1 cellular context compared by ENCODE assay signal in the genomic region with DNA sequence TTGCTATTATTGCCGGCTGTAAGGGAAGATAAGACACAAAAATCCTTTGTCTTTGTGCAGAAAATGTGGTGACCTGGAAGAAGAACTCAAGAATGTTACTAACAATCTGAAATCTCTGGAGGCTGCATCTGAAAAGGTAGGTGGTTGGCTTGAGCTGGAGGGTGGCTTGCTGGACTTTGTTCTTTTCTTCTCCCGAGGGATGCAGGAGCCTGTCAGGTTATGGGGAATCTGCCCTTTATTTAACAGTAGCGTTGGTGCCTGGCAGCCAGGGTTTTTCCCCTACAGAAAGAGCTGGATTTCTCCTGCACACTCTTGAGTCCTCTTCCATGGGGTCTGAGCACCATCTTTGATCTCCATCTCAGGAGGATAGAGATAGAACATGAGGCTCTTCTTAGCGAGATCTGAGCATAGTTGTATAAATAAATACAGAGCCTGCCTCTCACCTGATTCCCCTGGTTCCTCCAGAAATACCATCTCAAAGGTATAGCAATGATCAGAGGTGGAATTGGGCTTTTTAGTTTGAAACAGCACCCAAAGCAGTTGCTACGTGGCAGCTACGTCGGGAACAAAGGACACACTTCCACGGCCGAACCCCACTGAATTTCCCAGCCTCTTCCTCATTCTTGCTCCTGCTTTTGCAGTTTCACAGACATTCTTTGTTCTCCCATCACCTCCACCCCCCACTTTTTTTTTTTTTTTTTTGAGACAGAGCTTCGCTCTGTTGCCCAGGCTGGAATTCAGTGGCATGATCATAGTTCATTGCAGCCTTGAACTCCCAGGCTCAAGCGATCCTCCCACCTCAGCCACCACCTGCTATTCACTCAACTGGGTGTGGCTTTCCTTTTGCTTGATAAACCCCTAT.
TF ChIP-seq lines count a peak whose summit lies in the region.

No MANE protein-coding gene starts in this region.

TF ChIP-seq in HepG2, 621 proteins besides CTCF, POLR2A, EP300 and RAD21 (continued from another document and continues in another):
- TF ChIP-seq, protein P1, sequence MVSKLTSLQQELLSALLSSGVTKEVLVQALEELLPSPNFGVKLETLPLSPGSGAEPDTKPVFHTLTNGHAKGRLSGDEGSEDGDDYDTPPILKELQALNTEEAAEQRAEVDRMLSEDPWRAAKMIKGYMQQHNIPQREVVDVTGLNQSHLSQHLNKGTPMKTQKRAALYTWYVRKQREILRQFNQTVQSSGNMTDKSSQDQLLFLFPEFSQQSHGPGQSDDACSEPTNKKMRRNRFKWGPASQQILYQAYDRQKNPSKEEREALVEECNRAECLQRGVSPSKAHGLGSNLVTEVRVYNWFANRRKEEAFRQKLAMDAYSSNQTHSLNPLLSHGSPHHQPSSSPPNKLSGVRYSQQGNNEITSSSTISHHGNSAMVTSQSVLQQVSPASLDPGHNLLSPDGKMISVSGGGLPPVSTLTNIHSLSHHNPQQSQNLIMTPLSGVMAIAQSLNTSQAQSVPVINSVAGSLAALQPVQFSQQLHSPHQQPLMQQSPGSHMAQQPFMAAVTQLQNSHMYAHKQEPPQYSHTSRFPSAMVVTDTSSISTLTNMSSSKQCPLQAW (CRISPR knock-in tag; IDR thresholded peaks at IDR 0.05) = no peak
- TF ChIP-seq, protein P2, sequence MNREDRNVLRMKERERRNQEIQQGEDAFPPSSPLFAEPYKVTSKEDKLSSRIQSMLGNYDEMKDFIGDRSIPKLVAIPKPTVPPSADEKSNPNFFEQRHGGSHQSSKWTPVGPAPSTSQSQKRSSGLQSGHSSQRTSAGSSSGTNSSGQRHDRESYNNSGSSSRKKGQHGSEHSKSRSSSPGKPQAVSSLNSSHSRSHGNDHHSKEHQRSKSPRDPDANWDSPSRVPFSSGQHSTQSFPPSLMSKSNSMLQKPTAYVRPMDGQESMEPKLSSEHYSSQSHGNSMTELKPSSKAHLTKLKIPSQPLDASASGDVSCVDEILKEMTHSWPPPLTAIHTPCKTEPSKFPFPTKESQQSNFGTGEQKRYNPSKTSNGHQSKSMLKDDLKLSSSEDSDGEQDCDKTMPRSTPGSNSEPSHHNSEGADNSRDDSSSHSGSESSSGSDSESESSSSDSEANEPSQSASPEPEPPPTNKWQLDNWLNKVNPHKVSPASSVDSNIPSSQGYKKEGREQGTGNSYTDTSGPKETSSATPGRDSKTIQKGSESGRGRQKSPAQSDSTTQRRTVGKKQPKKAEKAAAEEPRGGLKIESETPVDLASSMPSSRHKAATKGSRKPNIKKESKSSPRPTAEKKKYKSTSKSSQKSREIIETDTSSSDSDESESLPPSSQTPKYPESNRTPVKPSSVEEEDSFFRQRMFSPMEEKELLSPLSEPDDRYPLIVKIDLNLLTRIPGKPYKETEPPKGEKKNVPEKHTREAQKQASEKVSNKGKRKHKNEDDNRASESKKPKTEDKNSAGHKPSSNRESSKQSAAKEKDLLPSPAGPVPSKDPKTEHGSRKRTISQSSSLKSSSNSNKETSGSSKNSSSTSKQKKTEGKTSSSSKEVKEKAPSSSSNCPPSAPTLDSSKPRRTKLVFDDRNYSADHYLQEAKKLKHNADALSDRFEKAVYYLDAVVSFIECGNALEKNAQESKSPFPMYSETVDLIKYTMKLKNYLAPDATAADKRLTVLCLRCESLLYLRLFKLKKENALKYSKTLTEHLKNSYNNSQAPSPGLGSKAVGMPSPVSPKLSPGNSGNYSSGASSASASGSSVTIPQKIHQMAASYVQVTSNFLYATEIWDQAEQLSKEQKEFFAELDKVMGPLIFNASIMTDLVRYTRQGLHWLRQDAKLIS (CRISPR knock-in tag; IDR thresholded peaks at IDR 0.05) = no peak
- TF ChIP-seq CBFB (CRISPR knock-in tag; IDR thresholded peaks at IDR 0.05) (no peak), ZNF724P (CRISPR knock-in tag; IDR thresholded peaks at IDR 0.05; ENCODE audit: borderline replicate concordance) (no peak), HIVEP1 (CRISPR knock-in tag; IDR thresholded peaks at IDR 0.05) (no peak), ZNF780A (CRISPR knock-in tag; IDR thresholded peaks at IDR 0.05) (no peak), MED1 (CRISPR knock-in tag; IDR thresholded peaks at IDR 0.05) (no peak; the same call in 1 of the 2 replicates), ONECUT2 (CRISPR knock-in tag; IDR thresholded peaks at IDR 0.05) (no peak), SP4 (CRISPR knock-in tag; IDR thresholded peaks at IDR 0.05) (peak; percentile 22; the same call in 1 of the 2 replicates), IRX3 (CRISPR knock-in tag; IDR thresholded peaks at IDR 0.05; ENCODE audit: borderline replicate concordance, low read depth) (no peak), ARID2 (CRISPR knock-in tag; IDR thresholded peaks at IDR 0.05; ENCODE audit: borderline replicate concordance) (no peak), ZNF468 (CRISPR knock-in tag; IDR thresholded peaks at IDR 0.05) (no peak), ZNF253 (CRISPR knock-in tag; IDR thresholded peaks at IDR 0.05; ENCODE audit: borderline replicate concordance) (no peak), ZNF75D (CRISPR knock-in tag; IDR thresholded peaks at IDR 0.05; ENCODE audit: borderline replicate concordance) (no peak), ZNF709 (CRISPR knock-in tag; IDR thresholded peaks at IDR 0.05) (no peak), STAG1 (CRISPR knock-in tag; IDR thresholded peaks at IDR 0.05) (no peak), WIZ (CRISPR knock-in tag; IDR thresholded peaks at IDR 0.05) (no peak), ZNF678 (CRISPR knock-in tag; IDR thresholded peaks at IDR 0.05) (no peak), ZNF879 (CRISPR knock-in tag; IDR thresholded peaks at IDR 0.05) (no peak), SRSF1 (optimal IDR thresholded peaks at IDR 0.05; ENCODE audit: low read depth, low read length) (no peak), ZIK1 (CRISPR knock-in tag; IDR thresholded peaks at IDR 0.05; ENCODE audit: borderline replicate concordance, low read depth) (no peak), ZBTB3 (CRISPR knock-in tag; IDR thresholded peaks at IDR 0.05; ENCODE audit: borderline replicate concordance, low read depth) (no peak), SOX13 (IDR thresholded peaks at IDR 0.05) (peak; percentile 68; the same call in 1 of the 2 replicates), SOX13 (CRISPR knock-in tag; conservative IDR thresholded peaks at IDR 0.05 in 1 of 2, IDR thresholded peaks at IDR 0.05 in 1 of 2) (peak in 1 of 2 experiments; percentile 83; a peak in 2 of 4 replicates), ZNF546 (CRISPR knock-in tag; conservative IDR thresholded peaks at IDR 0.05) (no peak), ZNF749 (CRISPR knock-in tag; IDR thresholded peaks at IDR 0.05; ENCODE audit: borderline replicate concordance) (no peak), FOXM1 (CRISPR knock-in tag; IDR thresholded peaks at IDR 0.05) (no peak), ZNF562 (CRISPR knock-in tag; IDR thresholded peaks at IDR 0.05; ENCODE audit: borderline replicate concordance) (no peak), FOXP1 (IDR thresholded peaks at IDR 0.05) (no peak), FOXP1 (CRISPR knock-in tag; IDR thresholded peaks at IDR 0.05) (peak; percentile 9; the same call in 1 of the 2 replicates), SMYD3 (CRISPR knock-in tag; IDR thresholded peaks at IDR 0.05) (no peak), NONO (IDR thresholded peaks at IDR 0.05) (no peak), NONO (CRISPR knock-in tag; conservative IDR thresholded peaks at IDR 0.05) (no peak), CBX1 (IDR thresholded peaks at IDR 0.05; ENCODE audit: low read depth) (no peak), SSRP1 (CRISPR knock-in tag; IDR thresholded peaks at IDR 0.05) (no peak), ZNF839 (CRISPR knock-in tag; IDR thresholded peaks at IDR 0.05; ENCODE audit: borderline replicate concordance) (no peak), SP5 (CRISPR knock-in tag; IDR thresholded peaks at IDR 0.05; ENCODE audit: borderline replicate concordance, low read depth) (peak; percentile 62; the same call in 1 of the 2 replicates), HMG20B (CRISPR knock-in tag; conservative IDR thresholded peaks at IDR 0.05) (no peak), JUND (CRISPR knock-in tag; IDR thresholded peaks at IDR 0.05) (no peak), NR1H2 (CRISPR knock-in tag; IDR thresholded peaks at IDR 0.05; ENCODE audit: borderline replicate concordance, low read depth) (no peak)
- TF ChIP-seq, protein P3, sequence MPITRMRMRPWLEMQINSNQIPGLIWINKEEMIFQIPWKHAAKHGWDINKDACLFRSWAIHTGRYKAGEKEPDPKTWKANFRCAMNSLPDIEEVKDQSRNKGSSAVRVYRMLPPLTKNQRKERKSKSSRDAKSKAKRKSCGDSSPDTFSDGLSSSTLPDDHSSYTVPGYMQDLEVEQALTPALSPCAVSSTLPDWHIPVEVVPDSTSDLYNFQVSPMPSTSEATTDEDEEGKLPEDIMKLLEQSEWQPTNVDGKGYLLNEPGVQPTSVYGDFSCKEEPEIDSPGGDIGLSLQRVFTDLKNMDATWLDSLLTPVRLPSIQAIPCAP (CRISPR knock-in tag; IDR thresholded peaks at IDR 0.05; ENCODE audit: low read depth) = no peak
- TF ChIP-seq, protein P4, sequence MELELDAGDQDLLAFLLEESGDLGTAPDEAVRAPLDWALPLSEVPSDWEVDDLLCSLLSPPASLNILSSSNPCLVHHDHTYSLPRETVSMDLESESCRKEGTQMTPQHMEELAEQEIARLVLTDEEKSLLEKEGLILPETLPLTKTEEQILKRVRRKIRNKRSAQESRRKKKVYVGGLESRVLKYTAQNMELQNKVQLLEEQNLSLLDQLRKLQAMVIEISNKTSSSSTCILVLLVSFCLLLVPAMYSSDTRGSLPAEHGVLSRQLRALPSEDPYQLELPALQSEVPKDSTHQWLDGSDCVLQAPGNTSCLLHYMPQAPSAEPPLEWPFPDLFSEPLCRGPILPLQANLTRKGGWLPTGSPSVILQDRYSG (CRISPR knock-in tag; IDR thresholded peaks at IDR 0.05) = no peak
- TF ChIP-seq, protein P5, sequence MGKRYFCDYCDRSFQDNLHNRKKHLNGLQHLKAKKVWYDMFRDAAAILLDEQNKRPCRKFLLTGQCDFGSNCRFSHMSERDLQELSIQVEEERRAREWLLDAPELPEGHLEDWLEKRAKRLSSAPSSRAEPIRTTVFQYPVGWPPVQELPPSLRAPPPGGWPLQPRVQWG (CRISPR knock-in tag; IDR thresholded peaks at IDR 0.05; ENCODE audit: borderline replicate concordance, low read depth) = no peak
- TF ChIP-seq, protein P6, sequence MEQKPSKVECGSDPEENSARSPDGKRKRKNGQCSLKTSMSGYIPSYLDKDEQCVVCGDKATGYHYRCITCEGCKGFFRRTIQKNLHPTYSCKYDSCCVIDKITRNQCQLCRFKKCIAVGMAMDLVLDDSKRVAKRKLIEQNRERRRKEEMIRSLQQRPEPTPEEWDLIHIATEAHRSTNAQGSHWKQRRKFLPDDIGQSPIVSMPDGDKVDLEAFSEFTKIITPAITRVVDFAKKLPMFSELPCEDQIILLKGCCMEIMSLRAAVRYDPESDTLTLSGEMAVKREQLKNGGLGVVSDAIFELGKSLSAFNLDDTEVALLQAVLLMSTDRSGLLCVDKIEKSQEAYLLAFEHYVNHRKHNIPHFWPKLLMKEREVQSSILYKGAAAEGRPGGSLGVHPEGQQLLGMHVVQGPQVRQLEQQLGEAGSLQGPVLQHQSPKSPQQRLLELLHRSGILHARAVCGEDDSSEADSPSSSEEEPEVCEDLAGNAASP (CRISPR knock-in tag; IDR thresholded peaks at IDR 0.05; ENCODE audit: borderline replicate concordance) = peak; percentile 34; the same call in 1 of the 2 replicates
- TF ChIP-seq, protein P7, sequence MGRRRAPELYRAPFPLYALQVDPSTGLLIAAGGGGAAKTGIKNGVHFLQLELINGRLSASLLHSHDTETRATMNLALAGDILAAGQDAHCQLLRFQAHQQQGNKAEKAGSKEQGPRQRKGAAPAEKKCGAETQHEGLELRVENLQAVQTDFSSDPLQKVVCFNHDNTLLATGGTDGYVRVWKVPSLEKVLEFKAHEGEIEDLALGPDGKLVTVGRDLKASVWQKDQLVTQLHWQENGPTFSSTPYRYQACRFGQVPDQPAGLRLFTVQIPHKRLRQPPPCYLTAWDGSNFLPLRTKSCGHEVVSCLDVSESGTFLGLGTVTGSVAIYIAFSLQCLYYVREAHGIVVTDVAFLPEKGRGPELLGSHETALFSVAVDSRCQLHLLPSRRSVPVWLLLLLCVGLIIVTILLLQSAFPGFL (CRISPR knock-in tag; IDR thresholded peaks at IDR 0.05) = no peak
- TF ChIP-seq, protein P8, sequence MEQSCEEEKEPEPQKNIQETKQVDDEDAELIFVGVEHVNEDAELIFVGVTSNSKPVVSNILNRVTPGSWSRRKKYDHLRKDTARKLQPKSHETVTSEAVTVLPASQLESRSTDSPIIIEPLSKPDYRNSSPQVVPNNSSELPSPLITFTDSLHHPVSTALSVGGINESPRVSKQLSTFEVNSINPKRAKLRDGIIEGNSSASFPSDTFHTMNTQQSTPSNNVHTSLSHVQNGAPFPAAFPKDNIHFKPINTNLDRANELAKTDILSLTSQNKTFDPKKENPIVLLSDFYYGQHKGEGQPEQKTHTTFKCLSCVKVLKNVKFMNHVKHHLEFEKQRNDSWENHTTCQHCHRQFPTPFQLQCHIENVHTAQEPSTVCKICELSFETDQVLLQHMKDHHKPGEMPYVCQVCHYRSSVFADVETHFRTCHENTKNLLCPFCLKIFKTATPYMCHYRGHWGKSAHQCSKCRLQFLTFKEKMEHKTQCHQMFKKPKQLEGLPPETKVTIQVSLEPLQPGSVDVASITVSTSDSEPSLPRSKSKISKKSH (CRISPR knock-in tag; IDR thresholded peaks at IDR 0.05; ENCODE audit: borderline replicate concordance) = no peak
- TF ChIP-seq, protein P9, sequence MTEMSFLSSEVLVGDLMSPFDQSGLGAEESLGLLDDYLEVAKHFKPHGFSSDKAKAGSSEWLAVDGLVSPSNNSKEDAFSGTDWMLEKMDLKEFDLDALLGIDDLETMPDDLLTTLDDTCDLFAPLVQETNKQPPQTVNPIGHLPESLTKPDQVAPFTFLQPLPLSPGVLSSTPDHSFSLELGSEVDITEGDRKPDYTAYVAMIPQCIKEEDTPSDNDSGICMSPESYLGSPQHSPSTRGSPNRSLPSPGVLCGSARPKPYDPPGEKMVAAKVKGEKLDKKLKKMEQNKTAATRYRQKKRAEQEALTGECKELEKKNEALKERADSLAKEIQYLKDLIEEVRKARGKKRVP (CRISPR knock-in tag; IDR thresholded peaks at IDR 0.05) = no peak
